ENCODE assay signal across 19 cellular contexts in the genomic region with DNA sequence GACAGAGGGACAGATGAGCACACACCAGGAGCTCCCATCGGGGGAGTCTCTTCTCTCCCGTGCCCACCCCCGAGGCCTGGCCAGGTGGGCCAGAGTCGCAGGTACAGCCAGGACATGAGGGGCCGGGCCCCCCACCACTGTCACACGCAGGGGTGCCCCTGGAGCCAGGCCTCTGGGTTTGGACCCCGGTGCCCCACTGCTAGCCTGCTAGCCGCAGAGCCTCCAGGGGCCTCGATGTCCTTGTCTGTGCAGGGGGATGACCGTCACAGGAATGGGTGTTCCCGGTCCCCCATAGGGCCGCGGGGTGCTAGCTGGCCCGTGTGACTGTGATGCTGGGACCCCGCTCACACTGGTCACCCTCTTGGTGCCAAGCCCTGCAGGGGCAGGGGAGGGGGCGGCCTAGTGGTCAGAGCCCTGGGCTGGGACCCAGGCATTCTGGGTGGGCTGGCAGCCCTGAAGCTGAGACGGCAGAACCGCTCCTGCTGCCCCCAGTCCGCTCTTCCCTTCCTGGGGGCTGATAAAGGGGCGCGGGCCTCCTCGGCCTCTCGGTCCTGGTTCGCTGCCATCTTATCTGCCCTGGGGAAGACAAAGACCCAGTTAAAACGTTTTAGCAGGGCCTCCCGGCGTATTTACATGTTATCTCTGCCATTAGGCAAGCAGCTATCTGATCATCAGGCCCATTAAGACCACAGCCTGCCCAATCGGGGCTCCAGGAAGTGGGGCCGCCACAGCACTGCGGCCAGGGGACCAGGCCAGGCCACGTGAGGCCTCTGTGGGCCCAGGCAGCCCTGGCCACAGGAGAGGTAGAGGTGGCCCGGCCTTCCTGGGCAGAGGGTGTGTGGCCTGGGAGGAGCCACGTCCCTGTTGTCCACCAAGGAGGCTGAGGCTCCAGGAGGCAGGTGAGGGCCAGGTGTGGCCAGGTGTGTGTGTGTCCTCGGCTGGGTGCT. TPM values are rescaled to one million over a fixed set of nuclear protein-coding genes. Genes with fewer than 3 reads are reported as not detected.
DNase-seq lines count a peak whose midpoint lies in the region; ATAC-seq and TF ChIP-seq lines count a peak whose summit lies in the region.
"Had no signal": no experiment of that assay in that cellular context is flagged by ENCODE, and none has a peak within 500 bp of the region (broad histone marks: within the 10 kb centered on the region; RNA-seq: fewer than 3 reads in every experiment).

No MANE protein-coding gene starts in this region.

- no peak overlapping the region for H3K4me3 ChIP-seq in HCT116 (replicated peaks in 1 of 2; ENCODE audit: low read depth in 1 of 2, low read length in 2 of 2)
- H3K4me3 ChIP-seq in mucosa of stomach (ENCODE audit: low read length) = no peak overlapping the region
- H3K4me3 ChIP-seq: A549; BLaER1 treated with 17β-estradiol and CSF1 and Interleukin-3, amounts not matched to agents 10 nM and 100 nM had no signal

- H3K9me3 ChIP-seq in HCT116 (ENCODE audit: control insufficient read depth in 1 of 2, insufficient read depth in 1 of 2, low read depth in 1 of 2, low read length in 2 of 2) (no peaks in the 10 kb centered on the region), mucosa of stomach (ENCODE audit: control insufficient read depth, low read length) (no peaks in the 10 kb centered on the region)
- H3K9me3 ChIP-seq: A549 had no signal

- H3K36me3 ChIP-seq in HCT116 (ENCODE audit: control insufficient read depth in 1 of 2, insufficient read depth in 2 of 2, low read length in 2 of 2) = no peaks in the 10 kb centered on the region
- peaks cover 15% of the 10 kb centered on the region for H3K36me3 ChIP-seq in mucosa of stomach (ENCODE audit: control insufficient read depth, insufficient read depth, low read length)

- POLR2A ChIA-PET in HCT116 (lab: Charles Lee) = no interaction called here

- no peaks in the 10 kb centered on the region for H3K79me2 ChIP-seq in HCT116 (ENCODE audit: insufficient read depth, low read length)

- no peaks in the 10 kb centered on the region for H3K27me3 ChIP-seq in HCT116 (ENCODE audit: insufficient read depth, low read length)
- no peaks in the 10 kb centered on the region for H3K27me3 ChIP-seq in mucosa of stomach (ENCODE audit: control insufficient read depth, insufficient read depth, low read length)
- H3K27me3 ChIP-seq: BLaER1 treated with 17β-estradiol and CSF1 and Interleukin-3, amounts not matched to agents 10 nM and 100 nM had no signal

- no peak overlapping the region for H3K4me2 ChIP-seq in HCT116 (ENCODE audit: low read length)
- H3K4me2 ChIP-seq: A549; BLaER1 treated with 17β-estradiol and CSF1 and Interleukin-3, amounts not matched to agents 10 nM and 100 nM had no signal

- intact Hi-C loops in HCT116 (cut with micrococcal nuclease) = no loop called here

- BruUV-seq in HCT116 (replicated peaks; lab: Mats Ljungman, UMichigan) = no TSS peak

- TF ChIP-seq CTCF in HCT116 (IDR thresholded peaks at IDR 0.05 in 2 of 3, conservative IDR thresholded peaks at IDR 0.05 in 1 of 3; ENCODE audit: borderline replicate concordance in 1 of 3, insufficient read depth in 1 of 3, low read depth in 2 of 3, low read length in 2 of 3) = no peak

- CTCF ChIA-PET in HCT116 (lab: Charles Lee) = no interaction called here

- H3K27ac ChIP-seq in HCT116 (ENCODE audit: low read depth, low read length) = no peak overlapping the region
- H3K27ac ChIP-seq: A549; BLaER1 treated with 17β-estradiol and CSF1 and Interleukin-3, amounts not matched to agents 10 nM and 100 nM had no signal

- H3K9me2 ChIP-seq in HCT116 (ENCODE audit: insufficient read depth) = no peaks in the 10 kb centered on the region

- TF ChIP-seq POLR2A in HCT116 (IDR thresholded peaks at IDR 0.05; ENCODE audit: borderline replicate concordance, extremely low read depth, insufficient read depth, insufficient read length) = no peak

- peaks cover 6% of the 10 kb centered on the region for H3K9me3 Mint-ChIP-seq in central memory CD8-positive, alpha-beta T cell

- no peaks in the 10 kb centered on the region for H3K4me1 ChIP-seq in HCT116 (ENCODE audit: control insufficient read depth in 1 of 2, insufficient read depth in 2 of 2, low read length in 2 of 2)
- H3K4me1 ChIP-seq in mucosa of stomach (ENCODE audit: control insufficient read depth, insufficient read depth, low read length) = peaks cover 80% of the 10 kb centered on the region
- H3K4me1 ChIP-seq: A549 had no signal

- H3K9ac ChIP-seq in HCT116 (ENCODE audit: low read length) = no peak overlapping the region
- H3K9ac ChIP-seq in mucosa of stomach (ENCODE audit: low read length) = peak overlapping the region; percentile 62

- TF ChIP-seq RAD21 in HCT116 (IDR thresholded peaks at IDR 0.05; ENCODE audit: low read depth) = no peak

- H2AFZ ChIP-seq in HCT116 (ENCODE audit: low read depth, low read length, poor library complexity, severe bottlenecking) = no peak overlapping the region

- H4K20me1 ChIP-seq in HCT116 (ENCODE audit: insufficient read depth) = no peaks in the 10 kb centered on the region

- RAD21 ChIA-PET in HCT116 (lab: Charles Lee; ENCODE audit: low non-redundant PET in 1 of 2, low total read pairs in 2 of 2, uncharacterized antibody in 2 of 2, unreplicated experiment in 2 of 2) = interaction anchor here in 1 of 2 experiments (0.7 kb wide), 1 partner anchor 863 kb away, joined by 3 read pairs; no protein-coding TSS in a partner anchor

- H3K27me3 Mint-ChIP-seq in central memory CD8-positive, alpha-beta T cell = no peaks in the 10 kb centered on the region
- H3K27me3 Mint-ChIP-seq: CD8-positive, alpha-beta memory T cell had no signal

- 0 out of 2 replicates have a peak, but pooled peaks have one; percentile 11 for ATAC-seq in HCT116
- ATAC-seq in central memory CD8-positive, alpha-beta T cell (replicated peaks; ENCODE audit: extremely low read depth, poor library complexity, severe bottlenecking) = no peak
- no peak for ATAC-seq in GM21723 (IDR thresholded peaks at IDR 0.05; ENCODE audit: unreplicated experiment)
- no peak for ATAC-seq in HG02852 (IDR thresholded peaks at IDR 0.05; ENCODE audit: unreplicated experiment)

- no peak for DNase-seq in HCT116 (ENCODE audit: low read depth, low spot score)
- peak; percentile 84 for DNase-seq in SK-N-DZ (ENCODE audit: low spot score)
- DNase-seq in central memory CD8-positive, alpha-beta T cell (ENCODE audit: low spot score in 2 of 2) = no peak
- DNase-seq in midbrain (lab: John Stamatoyannopoulos, UW) = no peak
- DNase-seq in NK-92 treated with Interleukin-12 subunit alpha and Interleukin-12 subunit beta, amount 100 ng/mL, for 24 hours (lab: John Stamatoyannopoulos, UW) = no peak
- DNase-seq: CD8-positive, alpha-beta memory T cell; H7; KBM-7; NCI-H1105; NCI-H2081; NCI-H2171 treated with DMSO at 0.1 percent for 48 hours; NCI-H446 treated with DMSO at 0.1 percent for 48 hours; NCI-H774; SHP77 had no signal

- H3K36me3 Mint-ChIP-seq in central memory CD8-positive, alpha-beta T cell (ENCODE audit: insufficient read depth) = peaks cover 12% of the 10 kb centered on the region

- H3K27ac Mint-ChIP-seq in central memory CD8-positive, alpha-beta T cell (ENCODE audit: low read depth) = peak overlapping the region; percentile 54

- no peaks in the 10 kb centered on the region for H3K4me1 Mint-ChIP-seq in central memory CD8-positive, alpha-beta T cell
- H3K4me1 Mint-ChIP-seq: CD8-positive, alpha-beta memory T cell had no signal

- H3K4me3 Mint-ChIP-seq in central memory CD8-positive, alpha-beta T cell = no peak overlapping the region

TF ChIP-seq in HCT116, 20 proteins besides CTCF, POLR2A, EP300 and RAD21 (continues in another document):
- TF ChIP-seq CEBPB (IDR thresholded peaks at IDR 0.05; ENCODE audit: low read depth) (no peak), JUND (IDR thresholded peaks at IDR 0.05) (no peak), ZFX (IDR thresholded peaks at IDR 0.05) (no peak), CBX3 (IDR thresholded peaks at IDR 0.05; ENCODE audit: low read depth) (no peak), SP1 (IDR thresholded peaks at IDR 0.05; ENCODE audit: low read depth) (no peak), FOSL1 (IDR thresholded peaks at IDR 0.05; ENCODE audit: low read depth) (no peak), EZH2 (IDR thresholded peaks at IDR 0.05) (no peak), YY1 (IDR thresholded peaks at IDR 0.05; ENCODE audit: extremely low read depth, insufficient replicate concordance, low read depth, low read length) (no peak), POLR2AphosphoS5 (IDR thresholded peaks at IDR 0.05; ENCODE audit: low read depth, low read length) (no peak), EGR1 (IDR thresholded peaks at IDR 0.05; ENCODE audit: low read depth) (no peak), EZH2phosphoT487 (IDR thresholded peaks at IDR 0.05; ENCODE audit: borderline replicate concordance) (no peak), TCF7L2 (IDR thresholded peaks at IDR 0.05; ENCODE audit: borderline replicate concordance, extremely low read depth, insufficient read depth, insufficient read length) (no peak)
- TF ChIP-seq, protein P1, sequence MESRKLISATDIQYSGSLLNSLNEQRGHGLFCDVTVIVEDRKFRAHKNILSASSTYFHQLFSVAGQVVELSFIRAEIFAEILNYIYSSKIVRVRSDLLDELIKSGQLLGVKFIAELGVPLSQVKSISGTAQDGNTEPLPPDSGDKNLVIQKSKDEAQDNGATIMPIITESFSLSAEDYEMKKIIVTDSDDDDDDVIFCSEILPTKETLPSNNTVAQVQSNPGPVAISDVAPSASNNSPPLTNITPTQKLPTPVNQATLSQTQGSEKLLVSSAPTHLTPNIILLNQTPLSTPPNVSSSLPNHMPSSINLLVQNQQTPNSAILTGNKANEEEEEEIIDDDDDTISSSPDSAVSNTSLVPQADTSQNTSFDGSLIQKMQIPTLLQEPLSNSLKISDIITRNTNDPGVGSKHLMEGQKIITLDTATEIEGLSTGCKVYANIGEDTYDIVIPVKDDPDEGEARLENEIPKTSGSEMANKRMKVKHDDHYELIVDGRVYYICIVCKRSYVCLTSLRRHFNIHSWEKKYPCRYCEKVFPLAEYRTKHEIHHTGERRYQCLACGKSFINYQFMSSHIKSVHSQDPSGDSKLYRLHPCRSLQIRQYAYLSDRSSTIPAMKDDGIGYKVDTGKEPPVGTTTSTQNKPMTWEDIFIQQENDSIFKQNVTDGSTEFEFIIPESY (IDR thresholded peaks at IDR 0.05; ENCODE audit: extremely low read depth, insufficient replicate concordance, low read length) = no peak
- TF ChIP-seq, protein P2, sequence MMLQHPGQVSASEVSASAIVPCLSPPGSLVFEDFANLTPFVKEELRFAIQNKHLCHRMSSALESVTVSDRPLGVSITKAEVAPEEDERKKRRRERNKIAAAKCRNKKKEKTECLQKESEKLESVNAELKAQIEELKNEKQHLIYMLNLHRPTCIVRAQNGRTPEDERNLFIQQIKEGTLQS (IDR thresholded peaks at IDR 0.05) = no peak

RNA-seq across cellular contexts. Expression of a gene that starts 57.2 kb away (rescaled TPM):
- 57.8 TPM for total RNA-seq in HCT116 (2021; ENCODE audit: unreplicated experiment)
- polyA plus RNA-seq in HCT116 (2012) = 23.9 and 24.1 TPM in 2 replicates
- 24.7 and 26.3 TPM in 2 replicates for polyA plus RNA-seq in SK-N-DZ (2014; cell fraction: cytosol; rRNA removed)
- polyA plus RNA-seq in SK-N-DZ (2014; cell fraction: nucleus; rRNA removed) = 41.5 and 57.7 TPM in 2 replicates

RNA-seq across cellular contexts. Expression of a gene that starts 59.9 kb away (rescaled TPM):
- 14.6 TPM for total RNA-seq in HCT116 (2021; ENCODE audit: unreplicated experiment)
- 5.6 and 6.4 TPM in 2 replicates for polyA plus RNA-seq in HCT116 (2012)
- polyA plus RNA-seq in SK-N-DZ (2014; cell fraction: cytosol; rRNA removed) = 2.1 and 2.4 TPM in 2 replicates
- 1.6 and 3.0 TPM in 2 replicates for polyA plus RNA-seq in SK-N-DZ (2014; cell fraction: nucleus; rRNA removed)
